Comparison of ENCODE assay signal across 13 cellular contexts in genomic region chr13:50907781-50908180, GRCh38.
"Had no signal": no experiment of that assay in that cellular context is flagged by ENCODE, and none has a peak within 500 bp of the region (broad histone marks: within the 10 kb centered on the region; RNA-seq: fewer than 3 reads in every experiment).

No MANE protein-coding gene starts in this region.

- H3K4me3 ChIP-seq: gastroesophageal sphincter, skin epidermis, tibial nerve had no signal

- DNase-seq: activated CD4-positive, alpha-beta T cell treated with anti-CD3 and anti-CD28 coated beads, Interleukin-2, amount 10 ng/mL, durations not matched to agents 7 days and 5 days; activated gamma-delta T cell treated with Interleukin-2 at 50 U/mL for 16 hours; activated T-cell treated with anti-CD3 and anti-CD28 coated beads, Interleukin-2, amount 50 U/mL, for 48 hours; caudate nucleus; cortex of kidney; effector memory CD8-positive, alpha-beta T cell; kidney; mesendoderm had no signal

- H3K36me3 ChIP-seq: gastroesophageal sphincter, tibial nerve had no signal

- H3K9me3 Mint-ChIP-seq: activated CD4-positive, alpha-beta T cell treated with anti-CD3 and anti-CD28 coated beads, Interleukin-2, amount 10 ng/mL, durations not matched to agents 7 days and 5 days; effector memory CD8-positive, alpha-beta T cell had no signal

- H3K27ac ChIP-seq: gastroesophageal sphincter, parathyroid adenoma had no signal

- H3K9me3 ChIP-seq: gastroesophageal sphincter, tibial nerve had no signal

- ATAC-seq: effector memory CD8-positive, alpha-beta T cell; gastroesophageal sphincter; SK-N-SH treated with all-trans-retinoic acid at 6 μM for 48 hours had no signal

- H3K27me3 ChIP-seq: gastroesophageal sphincter, tibial nerve had no signal

- H3K27me3 Mint-ChIP-seq: activated CD4-positive, alpha-beta T cell treated with anti-CD3 and anti-CD28 coated beads, Interleukin-2, amount 10 ng/mL, durations not matched to agents 7 days and 5 days; effector memory CD8-positive, alpha-beta T cell had no signal

- H3K79me2 ChIP-seq: parathyroid adenoma had no signal

- H2AFZ ChIP-seq: parathyroid adenoma had no signal

- H3K4me3 Mint-ChIP-seq: effector memory CD8-positive, alpha-beta T cell had no signal
